Comparison of ENCODE assay signal across 40 cellular contexts in the genomic region with DNA sequence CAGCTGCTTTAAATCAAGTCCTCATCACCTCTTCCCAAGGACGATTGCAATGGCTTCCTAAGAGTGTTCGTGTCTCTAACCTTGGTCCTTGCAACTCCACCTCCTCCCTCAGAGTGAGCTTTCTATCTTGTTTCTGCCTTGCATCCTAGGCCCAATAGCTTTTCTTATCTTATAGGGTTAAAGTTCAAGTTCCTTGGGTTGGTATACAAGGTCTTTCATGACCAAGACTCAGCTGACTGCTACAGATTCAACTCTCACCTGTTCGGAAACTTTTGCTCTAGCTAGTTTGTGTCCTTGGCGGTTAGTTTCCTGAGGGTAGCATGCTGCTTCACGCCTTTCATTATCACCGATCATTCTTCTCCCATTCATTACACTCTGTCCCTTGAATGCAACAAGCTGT. TPM values are rescaled to one million over a fixed set of nuclear protein-coding genes. Genes with fewer than 3 reads are reported as not detected.
"Had no signal": no experiment of that assay in that cellular context is flagged by ENCODE, and none has a peak within 500 bp of the region (broad histone marks: within the 10 kb centered on the region; RNA-seq: fewer than 3 reads in every experiment).

No MANE protein-coding gene starts in this region.

- FAIRE-seq: bronchial epithelial cell, TTC549 had no signal

- H3K36me3 Mint-ChIP-seq: activated CD8-positive, alpha-beta memory T cell treated with anti-CD3 and anti-CD28 coated beads, Interleukin-2, amount 10 ng/mL, durations not matched to agents 7 days and 5 days; activated naive CD4-positive, alpha-beta T cell treated with anti-CD3 and anti-CD28 coated beads, Interleukin-2, amount 10 ng/mL, durations not matched to agents 7 days and 5 days; activated naive CD4-positive, alpha-beta T cell treated with anti-CD3 and anti-CD28 coated beads, Interleukin-2, amount 50 U/mL, for 24 hours; activated naive CD8-positive, alpha-beta T cell; activated naive CD8-positive, alpha-beta T cell treated with anti-CD3 and anti-CD28 coated beads, Interleukin-2, amount 10 ng/mL, durations not matched to agents 7 days and 5 days; brain; WTC11 had no signal

- ATAC-seq: activated CD4-positive, alpha-beta T cell treated with anti-CD3 and anti-CD28 coated beads for 36 hours; activated CD4-positive, CD25-positive, alpha-beta regulatory T cell treated with anti-CD3 and anti-CD28 coated beads, Interleukin-2, amount 50 U/mL, for 24 hours; activated CD8-positive, alpha-beta memory T cell treated with anti-CD3 and anti-CD28 coated beads, Interleukin-2, amount 10 ng/mL, durations not matched to agents 7 days and 5 days; activated CD8-positive, alpha-beta T cell treated with anti-CD3 and anti-CD28 coated beads, Interleukin-2, amount 10 ng/mL, durations not matched to agents 7 days and 5 days; activated naive CD8-positive, alpha-beta T cell treated with anti-CD3 and anti-CD28 coated beads, Interleukin-2, amount 50 U/mL, for 24 hours; WTC11 had no signal

- H3K9me3 ChIP-seq: ascending aorta had no signal

- DNase-seq: activated CD4-positive, alpha-beta memory T cell treated with anti-CD3 and anti-CD28 coated beads, Interleukin-2, amount 10 ng/mL, durations not matched to agents 7 days and 5 days; activated CD4-positive, alpha-beta T cell treated with anti-CD3 and anti-CD28 coated beads for 1 hour; activated CD4-positive, alpha-beta T cell treated with anti-CD3 and anti-CD28 coated beads for 36 hours; activated CD4-positive, alpha-beta T cell treated with anti-CD3 and anti-CD28 coated beads for 48 hours; activated CD4-positive, alpha-beta T cell treated with anti-CD3 and anti-CD28 coated beads, Interleukin-2, amount 10 ng/mL, durations not matched to agents 7 days and 5 days; activated CD4-positive, alpha-beta T cell treated with anti-CD3 and anti-CD28 coated beads, Interleukin-2, amount 50 U/mL, for 48 hours; activated CD4-positive, CD25-positive, alpha-beta regulatory T cell; activated CD8-positive, alpha-beta memory T cell treated with anti-CD3 and anti-CD28 coated beads for 24 hours; activated CD8-positive, alpha-beta memory T cell treated with anti-CD3 and anti-CD28 coated beads, Interleukin-2, amount 10 ng/mL, durations not matched to agents 7 days and 5 days; activated CD8-positive, alpha-beta memory T cell treated with anti-CD3 and anti-CD28 coated beads, Interleukin-2, amount 50 U/mL, for 48 hours; activated CD8-positive, alpha-beta T cell treated with anti-CD3 and anti-CD28 coated beads, Interleukin-2, amount 10 ng/mL, durations not matched to agents 7 days and 5 days; activated effector memory CD4-positive, alpha-beta T cell treated with Interleukin-2 at 50 U/mL for 16 hours; activated gamma-delta T cell; activated naive CD4-positive, alpha-beta T cell treated with anti-CD3 and anti-CD28 coated beads, Interleukin-2, amount 10 ng/mL, durations not matched to agents 7 days and 5 days; activated naive CD4-positive, alpha-beta T cell treated with Interleukin-2 at 50 U/mL for 16 hours; activated naive CD8-positive, alpha-beta T cell treated with anti-CD3 and anti-CD28 coated beads, Interleukin-2, amount 10 ng/mL, durations not matched to agents 7 days and 5 days; activated naive CD8-positive, alpha-beta T cell treated with anti-CD3 and anti-CD28 coated beads, Interleukin-2, amount 50 U/mL, for 24 hours; activated T-cell treated with anti-CD3 and anti-CD28 coated beads, Interleukin-2, amount 50 U/mL, for 24 hours; activated T-cell treated with anti-CD3 and anti-CD28 coated beads, Interleukin-2, amount 50 U/mL, for 48 hours; amygdala; anterior cingulate cortex; caudate nucleus; cerebellar nuclear complex; T-helper 2 cell; T-helper 9 cell; WERI-Rb-1 had no signal

- H3K27ac ChIP-seq: ascending aorta, cardiac muscle cell, WERI-Rb-1 had no signal

- H3K27me3 ChIP-seq: ascending aorta had no signal

- H3K27ac Mint-ChIP-seq: activated CD4-positive, alpha-beta memory T cell treated with anti-CD3 and anti-CD28 coated beads, Interleukin-2, amount 10 ng/mL, durations not matched to agents 7 days and 5 days; activated CD4-positive, alpha-beta T cell treated with anti-CD3 and anti-CD28 coated beads for 36 hours; activated CD4-positive, alpha-beta T cell treated with anti-CD3 and anti-CD28 coated beads, Interleukin-2, amount 10 ng/mL, durations not matched to agents 7 days and 5 days; activated CD8-positive, alpha-beta memory T cell treated with anti-CD3 and anti-CD28 coated beads, Interleukin-2, amount 10 ng/mL, durations not matched to agents 7 days and 5 days; activated CD8-positive, alpha-beta T cell treated with anti-CD3 and anti-CD28 coated beads, Interleukin-2, amount 10 ng/mL, durations not matched to agents 7 days and 5 days; activated naive CD4-positive, alpha-beta T cell treated with anti-CD3 and anti-CD28 coated beads, Interleukin-2, amount 10 ng/mL, durations not matched to agents 7 days and 5 days; activated naive CD4-positive, alpha-beta T cell treated with anti-CD3 and anti-CD28 coated beads, Interleukin-2, amount 50 U/mL, for 24 hours; activated naive CD8-positive, alpha-beta T cell; activated naive CD8-positive, alpha-beta T cell treated with anti-CD3 and anti-CD28 coated beads, Interleukin-2, amount 10 ng/mL, durations not matched to agents 7 days and 5 days; activated naive CD8-positive, alpha-beta T cell treated with anti-CD3 and anti-CD28 coated beads, Interleukin-2, amount 50 U/mL, for 24 hours; activated T-cell treated with anti-CD3 and anti-CD28 coated beads, Interleukin-2, amount 50 U/mL, for 24 hours; activated T-helper 2 cell treated with anti-CD3 and anti-CD28 coated beads, Interferon-gamma antibody, Interleukin-2, Interleukin-4, amounts not matched to agents 10 μg/mL and 5 μg/mL and 100 μg/mL, durations not matched to agents 14 hours and 24 hours and 36 hours; brain; T-helper 1 cell treated with Interleukin-12 subunit alpha and Interleukin-12 subunit beta and Interleukin-4 antibody, amounts not matched to agents 30 μg/mL and 1 μg/mL, for 36 hours; T-helper 2 cell treated with Interferon-gamma antibody and Interleukin-4, amounts not matched to agents 5 μg/mL and 100 μg/mL, for 36 hours; WTC11 had no signal

- H3K4me3 ChIP-seq: ascending aorta, cardiac muscle cell had no signal

- H3K9me3 Mint-ChIP-seq: activated CD4-positive, alpha-beta memory T cell treated with anti-CD3 and anti-CD28 coated beads, Interleukin-2, amount 10 ng/mL, durations not matched to agents 7 days and 5 days; activated CD4-positive, alpha-beta T cell treated with anti-CD3 and anti-CD28 coated beads, Interleukin-2, amount 10 ng/mL, durations not matched to agents 7 days and 5 days; activated naive CD4-positive, alpha-beta T cell treated with anti-CD3 and anti-CD28 coated beads, Interleukin-2, amount 10 ng/mL, durations not matched to agents 7 days and 5 days; activated naive CD4-positive, alpha-beta T cell treated with anti-CD3 and anti-CD28 coated beads, Interleukin-2, amount 50 U/mL, for 24 hours; activated naive CD8-positive, alpha-beta T cell treated with anti-CD3 and anti-CD28 coated beads, Interleukin-2, amount 10 ng/mL, durations not matched to agents 7 days and 5 days; activated naive CD8-positive, alpha-beta T cell treated with anti-CD3 and anti-CD28 coated beads, Interleukin-2, amount 50 U/mL, for 24 hours; activated T-cell treated with anti-CD3 and anti-CD28 coated beads, Interleukin-2, amount 50 U/mL, for 24 hours; activated T-helper 2 cell treated with anti-CD3 and anti-CD28 coated beads, Interferon-gamma antibody, Interleukin-2, Interleukin-4, amounts not matched to agents 10 μg/mL and 5 μg/mL and 100 μg/mL, durations not matched to agents 14 hours and 24 hours and 36 hours; central memory CD8-positive, alpha-beta T cell; T-helper 1 cell treated with Interleukin-12 subunit alpha and Interleukin-12 subunit beta and Interleukin-4 antibody, amounts not matched to agents 30 μg/mL and 1 μg/mL, for 36 hours; T-helper 2 cell treated with Interferon-gamma antibody and Interleukin-4, amounts not matched to agents 5 μg/mL and 100 μg/mL, for 36 hours had no signal

- H3K36me3 ChIP-seq: ascending aorta, cardiac muscle cell, WERI-Rb-1 had no signal

- H3K4me3 Mint-ChIP-seq: activated CD4-positive, alpha-beta memory T cell treated with anti-CD3 and anti-CD28 coated beads, Interleukin-2, amount 10 ng/mL, durations not matched to agents 7 days and 5 days; activated CD4-positive, alpha-beta T cell treated with anti-CD3 and anti-CD28 coated beads for 36 hours; activated CD4-positive, alpha-beta T cell treated with anti-CD3 and anti-CD28 coated beads, Interleukin-2, amount 10 ng/mL, durations not matched to agents 7 days and 5 days; activated CD8-positive, alpha-beta memory T cell treated with anti-CD3 and anti-CD28 coated beads, Interleukin-2, amount 10 ng/mL, durations not matched to agents 7 days and 5 days; activated CD8-positive, alpha-beta T cell treated with anti-CD3 and anti-CD28 coated beads, Interleukin-2, amount 10 ng/mL, durations not matched to agents 7 days and 5 days; activated naive CD4-positive, alpha-beta T cell treated with anti-CD3 and anti-CD28 coated beads, Interleukin-2, amount 10 ng/mL, durations not matched to agents 7 days and 5 days; activated naive CD4-positive, alpha-beta T cell treated with anti-CD3 and anti-CD28 coated beads, Interleukin-2, amount 50 U/mL, for 24 hours; activated naive CD8-positive, alpha-beta T cell; activated naive CD8-positive, alpha-beta T cell treated with anti-CD3 and anti-CD28 coated beads, Interleukin-2, amount 10 ng/mL, durations not matched to agents 7 days and 5 days; activated naive CD8-positive, alpha-beta T cell treated with anti-CD3 and anti-CD28 coated beads, Interleukin-2, amount 50 U/mL, for 24 hours; activated T-cell treated with anti-CD3 and anti-CD28 coated beads, Interleukin-2, amount 50 U/mL, for 24 hours; brain; central memory CD8-positive, alpha-beta T cell; T-helper 1 cell treated with Interleukin-12 subunit alpha and Interleukin-12 subunit beta and Interleukin-4 antibody, amounts not matched to agents 30 μg/mL and 1 μg/mL, for 36 hours; T-helper 2 cell treated with Interferon-gamma antibody and Interleukin-4, amounts not matched to agents 5 μg/mL and 100 μg/mL, for 36 hours; WTC11 had no signal

RNA-seq across cellular contexts. Expression of a gene that starts 10.6 kb away (rescaled TPM):
- total RNA-seq: activated CD4-positive, alpha-beta memory T cell treated with anti-CD3 and anti-CD28 coated beads, Interleukin-2, amount 10 ng/mL, durations not matched to agents 7 days and 5 days; activated CD4-positive, alpha-beta T cell treated with anti-CD3 and anti-CD28 coated beads for 36 hours; activated CD4-positive, alpha-beta T cell treated with anti-CD3 and anti-CD28 coated beads, Interleukin-2, amount 10 ng/mL, durations not matched to agents 7 days and 5 days; activated CD8-positive, alpha-beta memory T cell treated with anti-CD3 and anti-CD28 coated beads, Interleukin-2, amount 10 ng/mL, durations not matched to agents 7 days and 5 days; activated CD8-positive, alpha-beta T cell treated with anti-CD3 and anti-CD28 coated beads, Interleukin-2, amount 10 ng/mL, durations not matched to agents 7 days and 5 days; activated naive CD8-positive, alpha-beta T cell treated with anti-CD3 and anti-CD28 coated beads, Interleukin-2, amount 10 ng/mL, durations not matched to agents 7 days and 5 days; activated T-helper 2 cell treated with anti-CD3 and anti-CD28 coated beads, Interferon-gamma antibody, Interleukin-2, Interleukin-4, amounts not matched to agents 10 μg/mL and 5 μg/mL and 100 μg/mL, durations not matched to agents 14 hours and 24 hours and 36 hours; ascending aorta; bronchial epithelial cell; cardiac muscle cell; chondrocyte; WTC11 had no signal
- polyA plus RNA-seq: cardiac muscle cell had no signal
